Comparison of ENCODE assay signal across 12 cellular contexts in the genomic region with DNA sequence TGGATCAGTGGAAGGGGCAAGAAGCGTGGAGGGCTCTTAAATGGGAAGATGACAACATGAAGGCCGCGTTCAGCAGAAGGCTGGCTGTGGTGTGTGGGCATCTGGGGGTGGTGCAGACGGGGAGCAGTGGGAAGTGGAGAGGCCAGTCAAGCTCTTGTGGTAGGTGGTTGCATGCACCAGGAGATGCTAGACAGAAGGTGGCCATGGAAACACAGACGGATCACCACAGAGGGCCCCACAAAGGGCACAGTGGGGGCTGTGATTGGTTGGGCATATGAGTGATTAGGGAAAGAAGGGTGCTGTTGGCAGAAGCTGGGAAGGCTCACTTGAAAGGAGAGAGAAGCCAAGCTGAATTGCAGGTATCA. TPM values are rescaled to one million over a fixed set of nuclear protein-coding genes. Genes with fewer than 3 reads are reported as not detected.
DNase-seq lines count a peak whose midpoint lies in the region; ATAC-seq and TF ChIP-seq lines count a peak whose summit lies in the region.
"Had no signal": no experiment of that assay in that cellular context is flagged by ENCODE, and none has a peak within 500 bp of the region (broad histone marks: within the 10 kb centered on the region; RNA-seq: fewer than 3 reads in every experiment).

No MANE protein-coding gene starts in this region.

- H3K4me3 ChIP-seq in lower leg skin (ENCODE audit: low read depth, poor library complexity, severe bottlenecking), result no peak overlapping the region
- H3K4me3 ChIP-seq: heart left ventricle had no signal

- intact Hi-C loops in left colon (cut with DNase I, micrococcal nuclease) (no loop called here), lower leg skin (cut with DNase I; ENCODE audit: low total_unique reads) (no loop called here), sciatic nerve (cut with DNase I) (no loop called here)

- DNase-seq in GDM1 (lab: John Stamatoyannopoulos, UW) (peak; percentile 28), NCI-H524 (lab: John Stamatoyannopoulos, UW) (peak; percentile 63 to 81), left colon (no peak), lower leg skin (ENCODE audit: low spot score in 2 of 2) (no peak), NCI-H1436 treated with DMSO at 0.1 percent for 48 hours (lab: John Stamatoyannopoulos, UW) (no peak), sciatic nerve (ENCODE audit: low spot score) (no peak), DMS114 treated with DMSO at 0.1 percent for 48 hours (lab: John Stamatoyannopoulos, UW; ENCODE audit: unreplicated experiment) (no peak)
- DNase-seq: heart left ventricle, NCI-H1694 treated with DMSO at 0.1 percent for 48 hours, occipital lobe, T-helper 1 cell had no signal

- no peak for TF ChIP-seq POLR2A in lower leg skin (IDR thresholded peaks at IDR 0.05)

- WGBS in lower leg skin, 2 donors, result 73 to 79% methylated on average over 5 of the region's 5 CpGs

- no peak for TF ChIP-seq CTCF in lower leg skin (IDR thresholded peaks at IDR 0.05)

- ATAC-seq in GM21825 (IDR thresholded peaks at IDR 0.05; ENCODE audit: unreplicated experiment) (peak; percentile 67), left colon (peak; percentile 10), sciatic nerve (no peak)

RNA-seq across cellular contexts. Expression of gene MTMR12, which starts 14.7 kb away (rescaled TPM):
- 10 to 100 TPM; 19.4 to 25.5 TPM for total RNA-seq in left colon
- 10 to 100 TPM; 23.1 to 36.2 (median 33.4) TPM for total RNA-seq in lower leg skin
- total RNA-seq in sciatic nerve, result 40.6 TPM

Comparison
In these comparisons a context has a peak if more than half of its experiments do, and no peak if none do; other contexts are left out.
1. DNase-seq: peak in GDM1 (single experiment) and NCI-H524 (2 of 2); none in left colon (0 of 2), lower leg skin (0 of 2), NCI-H1436 treated with DMSO at 0.1 percent for 48 hours (single experiment), sciatic nerve (single experiment) and DMS114 treated with DMSO at 0.1 percent for 48 hours (single experiment).